Comparison of ENCODE assay signal across 17 cellular contexts in genomic region chr7:117211614-117212013, GRCh38.
"Had no signal": no experiment of that assay in that cellular context is flagged by ENCODE, and none has a peak within 500 bp of the region (broad histone marks: within the 10 kb centered on the region; RNA-seq: fewer than 3 reads in every experiment).

No MANE protein-coding gene starts in this region.

- H3K36me3 ChIP-seq: MG63 had no signal

- H3K27ac ChIP-seq: SJSA1 had no signal

- H3K9me3 ChIP-seq: MG63, SJSA1 had no signal

- H3K27me3 ChIP-seq: MG63, SJSA1 had no signal

- H3K4me3 ChIP-seq: MG63, SJSA1 had no signal

- DNase-seq: Karpas-422, KG1, MG63, NCI-H1092 treated with DMSO at 0.1 percent for 48 hours, NCI-H1436, NCI-H2081 treated with DMSO at 0.1 percent for 48 hours, NCI-H2171, NCI-H226, NCI-H446, NCI-H510A, NCI-H524 treated with DMSO at 0.1 percent for 48 hours, NCI-H69, NCI-H774, Right ventricle myocardium superior, RPMI8226, SIG-M5 had no signal
